ENCODE assay signal across 1 cellular context in the genomic region with DNA sequence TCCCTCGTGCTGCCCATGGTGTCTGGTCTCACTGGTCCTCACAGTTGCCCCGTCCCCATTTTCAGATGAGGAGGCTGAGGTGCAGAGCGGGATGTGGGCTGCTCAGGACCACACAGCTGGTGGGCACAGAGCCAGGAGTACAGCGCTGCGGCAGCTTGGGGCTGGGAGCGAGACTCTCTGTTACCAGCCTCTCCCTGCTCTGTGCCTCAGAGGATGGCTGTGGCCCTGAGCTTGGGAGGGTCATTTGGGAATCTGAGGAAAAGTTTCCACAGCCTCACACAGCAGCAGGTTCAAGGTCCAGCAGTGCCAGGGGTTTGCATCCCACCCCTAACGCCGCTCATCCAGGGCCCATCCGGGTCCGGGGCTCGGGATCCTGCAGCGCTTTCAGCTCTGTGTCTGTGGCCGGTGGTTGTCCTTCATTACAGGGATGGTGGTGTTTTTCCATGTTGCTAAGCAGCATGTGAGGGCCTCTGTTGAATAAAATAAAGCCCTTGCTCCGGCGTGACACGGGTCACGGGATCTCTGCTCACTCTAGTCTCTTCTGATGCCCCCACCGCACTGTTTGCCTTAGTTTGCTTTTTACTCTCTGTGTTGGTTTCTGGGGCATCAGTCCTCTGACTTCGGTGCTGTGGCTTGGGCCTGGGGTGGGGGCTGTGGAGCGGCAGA.
TF ChIP-seq lines count a peak whose summit lies in the region.

No MANE protein-coding gene starts in this region.

TF ChIP-seq in H1, 55 proteins besides CTCF, POLR2A, EP300 and RAD21:
- TF ChIP-seq POU5F1 (IDR thresholded peaks at IDR 0.05; ENCODE audit: low read depth, low read length) (no peak), HDAC2 (IDR thresholded peaks at IDR 0.05; ENCODE audit: borderline replicate concordance in 1 of 2, low read depth in 2 of 2, low read length in 2 of 2) (no peak), NRF1 (IDR thresholded peaks at IDR 0.05; ENCODE audit: low read depth, low read length) (no peak), BCL11A (IDR thresholded peaks at IDR 0.05; ENCODE audit: low read depth in 2 of 2, low read length in 2 of 2) (no peak), SP4 (IDR thresholded peaks at IDR 0.05; ENCODE audit: low read length) (no peak), CTBP2 (IDR thresholded peaks at IDR 0.05; ENCODE audit: borderline replicate concordance, insufficient read depth, insufficient read length, low read length) (no peak), NANOG (IDR thresholded peaks at IDR 0.05; ENCODE audit: insufficient read depth, low read depth, low read length, poor library complexity, severe bottlenecking) (no peak), YY1 (IDR thresholded peaks at IDR 0.05; ENCODE audit: low read depth, low read length) (no peak), TEAD4 (IDR thresholded peaks at IDR 0.05; ENCODE audit: low read depth, low read length) (no peak), CEBPB (IDR thresholded peaks at IDR 0.05; ENCODE audit: low read depth, low read length) (no peak), CREB1 (IDR thresholded peaks at IDR 0.05) (no peak), POLR2AphosphoS5 (IDR thresholded peaks at IDR 0.05; ENCODE audit: low read depth, low read length) (no peak)
- TF ChIP-seq, protein P1, sequence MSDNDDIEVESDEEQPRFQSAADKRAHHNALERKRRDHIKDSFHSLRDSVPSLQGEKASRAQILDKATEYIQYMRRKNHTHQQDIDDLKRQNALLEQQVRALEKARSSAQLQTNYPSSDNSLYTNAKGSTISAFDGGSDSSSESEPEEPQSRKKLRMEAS (IDR thresholded peaks at IDR 0.05): no peak
